Comparison of ENCODE assay signal across 32 cellular contexts in the genomic region with DNA sequence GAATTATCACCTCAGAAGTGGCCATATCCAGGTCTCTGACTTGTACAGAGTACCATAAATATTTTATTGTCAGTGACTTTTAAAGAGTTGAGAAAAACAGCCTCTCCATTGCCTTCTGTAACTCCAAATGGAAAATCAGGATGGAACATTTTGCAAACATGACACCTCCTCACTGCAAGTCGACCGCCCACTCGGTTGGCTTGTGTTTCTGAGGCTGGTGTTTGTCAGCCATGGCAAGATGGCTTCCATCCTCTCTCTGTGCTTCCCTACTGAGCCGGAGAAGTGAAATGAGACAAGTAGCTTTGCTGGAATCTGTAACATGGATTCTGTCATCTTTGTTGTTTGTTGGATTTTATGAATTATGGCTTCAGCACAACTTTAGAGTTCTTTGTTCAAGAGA.
"Had no signal": no experiment of that assay in that cellular context is flagged by ENCODE, and none has a peak within 500 bp of the region (broad histone marks: within the 10 kb centered on the region; RNA-seq: fewer than 3 reads in every experiment).

No MANE protein-coding gene starts in this region.

- H3K36me3 ChIP-seq: ascending aorta, cardiac muscle cell had no signal

- H3K4me1 Mint-ChIP-seq: activated B cell treated with CpG ODN at 0.5 μM for 24 hours; activated CD4-positive, alpha-beta T cell treated with anti-CD3 and anti-CD28 coated beads, Interleukin-2, amount 10 ng/mL, durations not matched to agents 24 days and 14 days; activated naive CD4-positive, alpha-beta T cell treated with anti-CD3 and anti-CD28 coated beads, Interleukin-2, amount 10 ng/mL, durations not matched to agents 7 days and 5 days; activated naive CD4-positive, alpha-beta T cell treated with anti-CD3 and anti-CD28 coated beads, Interleukin-2, amount 50 U/mL, for 24 hours; activated naive CD8-positive, alpha-beta T cell treated with anti-CD3 and anti-CD28 coated beads, Interleukin-2, amount 10 ng/mL, durations not matched to agents 7 days and 5 days; activated naive CD8-positive, alpha-beta T cell treated with anti-CD3 and anti-CD28 coated beads, Interleukin-2, amount 50 U/mL, for 24 hours; central memory CD8-positive, alpha-beta T cell had no signal

- H3K4me1 ChIP-seq: ascending aorta had no signal

- H3K27me3 ChIP-seq: ascending aorta, cardiac muscle cell had no signal

- DNase-seq: activated B cell treated with CpG ODN at 0.5 μM for 24 hours; activated CD4-positive, alpha-beta memory T cell treated with anti-CD3 and anti-CD28 coated beads for 36 hours; activated CD4-positive, alpha-beta T cell treated with anti-CD3 and anti-CD28 coated beads for 4 hours; activated CD4-positive, alpha-beta T cell treated with anti-CD3 and anti-CD28 coated beads, Interleukin-2, amount 10 ng/mL, durations not matched to agents 24 days and 14 days; activated CD4-positive, alpha-beta T cell treated with anti-CD3 and anti-CD28 coated beads, Interleukin-2, amount 50 U/mL, for 1 hour; activated CD4-positive, alpha-beta T cell treated with anti-CD3 and anti-CD28 coated beads, Interleukin-2, amount 50 U/mL, for 4 hours; activated CD4-positive, CD25-positive, alpha-beta regulatory T cell treated with anti-CD3 and anti-CD28 coated beads, Interleukin-2, amount 50 U/mL, for 72 hours; activated CD8-positive, alpha-beta memory T cell treated with anti-CD3 and anti-CD28 coated beads, Interleukin-2, amount 50 U/mL, for 4 hours; activated CD8-positive, alpha-beta T cell treated with anti-CD3 and anti-CD28 coated beads for 36 hours; activated effector memory CD4-positive, alpha-beta T cell treated with Interleukin-2 at 50 U/mL for 16 hours; activated gamma-delta T cell; activated naive CD4-positive, alpha-beta T cell treated with anti-CD3 and anti-CD28 coated beads, Interleukin-2, amount 10 ng/mL, durations not matched to agents 7 days and 5 days; activated naive CD4-positive, alpha-beta T cell treated with Interleukin-2 at 50 U/mL for 16 hours; activated naive CD8-positive, alpha-beta T cell treated with anti-CD3 and anti-CD28 coated beads, Interleukin-2, amount 10 ng/mL, durations not matched to agents 7 days and 5 days; activated naive CD8-positive, alpha-beta T cell treated with anti-CD3 and anti-CD28 coated beads, Interleukin-2, amount 50 U/mL, for 24 hours; activated T-cell treated with anti-CD3 and anti-CD28 coated beads for 4 hours; activated T-cell treated with anti-CD3 and anti-CD28 coated beads, Interleukin-2, amount 50 U/mL, for 1 hour; activated T-cell treated with anti-CD3 and anti-CD28 coated beads, Interleukin-2, amount 50 U/mL, for 48 hours; SW 1271; T-helper 1 cell; T-helper 2 cell; T-helper 9 cell had no signal

- H3K9me3 ChIP-seq: ascending aorta had no signal

- H3K27ac ChIP-seq: ascending aorta, cardiac muscle cell, VCaP had no signal

- H3K27me3 Mint-ChIP-seq: activated B cell treated with CpG ODN at 0.5 μM for 24 hours; activated CD4-positive, alpha-beta memory T cell treated with anti-CD3 and anti-CD28 coated beads for 36 hours; activated CD4-positive, alpha-beta T cell treated with anti-CD3 and anti-CD28 coated beads, Interleukin-2, amount 10 ng/mL, durations not matched to agents 24 days and 14 days; activated CD8-positive, alpha-beta T cell treated with anti-CD3 and anti-CD28 coated beads for 36 hours; activated naive CD4-positive, alpha-beta T cell treated with anti-CD3 and anti-CD28 coated beads, Interleukin-2, amount 10 ng/mL, durations not matched to agents 7 days and 5 days; activated naive CD4-positive, alpha-beta T cell treated with anti-CD3 and anti-CD28 coated beads, Interleukin-2, amount 50 U/mL, for 24 hours; activated naive CD8-positive, alpha-beta T cell; activated naive CD8-positive, alpha-beta T cell treated with anti-CD3 and anti-CD28 coated beads, Interleukin-2, amount 10 ng/mL, durations not matched to agents 7 days and 5 days; activated naive CD8-positive, alpha-beta T cell treated with anti-CD3 and anti-CD28 coated beads, Interleukin-2, amount 50 U/mL, for 24 hours; central memory CD8-positive, alpha-beta T cell had no signal

- ATAC-seq: activated CD8-positive, alpha-beta T cell treated with anti-CD3 and anti-CD28 coated beads for 36 hours; activated naive CD8-positive, alpha-beta T cell treated with anti-CD3 and anti-CD28 coated beads, Interleukin-2, amount 50 U/mL, for 24 hours had no signal

- H3K27ac Mint-ChIP-seq: activated B cell treated with CpG ODN at 0.5 μM for 24 hours; activated CD4-positive, alpha-beta memory T cell treated with anti-CD3 and anti-CD28 coated beads for 36 hours; activated CD4-positive, alpha-beta T cell treated with anti-CD3 and anti-CD28 coated beads, Interleukin-2, amount 10 ng/mL, durations not matched to agents 24 days and 14 days; activated CD8-positive, alpha-beta T cell treated with anti-CD3 and anti-CD28 coated beads for 36 hours; activated naive CD4-positive, alpha-beta T cell treated with anti-CD3 and anti-CD28 coated beads, Interleukin-2, amount 50 U/mL, for 24 hours; activated naive CD8-positive, alpha-beta T cell; activated naive CD8-positive, alpha-beta T cell treated with anti-CD3 and anti-CD28 coated beads, Interleukin-2, amount 10 ng/mL, durations not matched to agents 7 days and 5 days; activated naive CD8-positive, alpha-beta T cell treated with anti-CD3 and anti-CD28 coated beads, Interleukin-2, amount 50 U/mL, for 24 hours; activated T-helper 2 cell treated with anti-CD3 and anti-CD28 coated beads, Interferon-gamma antibody, Interleukin-2, Interleukin-4, amounts not matched to agents 10 μg/mL and 5 μg/mL and 100 μg/mL, durations not matched to agents 14 hours and 24 hours and 36 hours; brain; T-helper 1 cell treated with Interleukin-12 subunit alpha and Interleukin-12 subunit beta and Interleukin-4 antibody, amounts not matched to agents 30 μg/mL and 1 μg/mL, for 36 hours; T-helper 2 cell treated with Interferon-gamma antibody and Interleukin-4, amounts not matched to agents 5 μg/mL and 100 μg/mL, for 36 hours had no signal

- H3K9me3 Mint-ChIP-seq: brain had no signal

- H3K4me3 ChIP-seq: ascending aorta, cardiac muscle cell had no signal

- H3K4me3 Mint-ChIP-seq: activated B cell treated with CpG ODN at 0.5 μM for 24 hours; activated CD4-positive, alpha-beta memory T cell treated with anti-CD3 and anti-CD28 coated beads for 36 hours; activated CD4-positive, alpha-beta T cell treated with anti-CD3 and anti-CD28 coated beads, Interleukin-2, amount 10 ng/mL, durations not matched to agents 24 days and 14 days; activated CD8-positive, alpha-beta T cell treated with anti-CD3 and anti-CD28 coated beads for 36 hours; activated naive CD4-positive, alpha-beta T cell treated with anti-CD3 and anti-CD28 coated beads, Interleukin-2, amount 10 ng/mL, durations not matched to agents 7 days and 5 days; activated naive CD4-positive, alpha-beta T cell treated with anti-CD3 and anti-CD28 coated beads, Interleukin-2, amount 50 U/mL, for 24 hours; activated naive CD8-positive, alpha-beta T cell; activated naive CD8-positive, alpha-beta T cell treated with anti-CD3 and anti-CD28 coated beads, Interleukin-2, amount 10 ng/mL, durations not matched to agents 7 days and 5 days; activated naive CD8-positive, alpha-beta T cell treated with anti-CD3 and anti-CD28 coated beads, Interleukin-2, amount 50 U/mL, for 24 hours; brain; central memory CD8-positive, alpha-beta T cell; T-helper 1 cell treated with Interleukin-12 subunit alpha and Interleukin-12 subunit beta and Interleukin-4 antibody, amounts not matched to agents 30 μg/mL and 1 μg/mL, for 36 hours; T-helper 2 cell treated with Interferon-gamma antibody and Interleukin-4, amounts not matched to agents 5 μg/mL and 100 μg/mL, for 36 hours had no signal

- H3K36me3 Mint-ChIP-seq: activated CD4-positive, alpha-beta memory T cell treated with anti-CD3 and anti-CD28 coated beads for 36 hours; activated naive CD4-positive, alpha-beta T cell treated with anti-CD3 and anti-CD28 coated beads, Interleukin-2, amount 10 ng/mL, durations not matched to agents 7 days and 5 days; activated naive CD4-positive, alpha-beta T cell treated with anti-CD3 and anti-CD28 coated beads, Interleukin-2, amount 50 U/mL, for 24 hours; activated naive CD8-positive, alpha-beta T cell; activated naive CD8-positive, alpha-beta T cell treated with anti-CD3 and anti-CD28 coated beads, Interleukin-2, amount 10 ng/mL, durations not matched to agents 7 days and 5 days; brain had no signal
